1 cellular context compared by ENCODE assay signal in the genomic region with DNA sequence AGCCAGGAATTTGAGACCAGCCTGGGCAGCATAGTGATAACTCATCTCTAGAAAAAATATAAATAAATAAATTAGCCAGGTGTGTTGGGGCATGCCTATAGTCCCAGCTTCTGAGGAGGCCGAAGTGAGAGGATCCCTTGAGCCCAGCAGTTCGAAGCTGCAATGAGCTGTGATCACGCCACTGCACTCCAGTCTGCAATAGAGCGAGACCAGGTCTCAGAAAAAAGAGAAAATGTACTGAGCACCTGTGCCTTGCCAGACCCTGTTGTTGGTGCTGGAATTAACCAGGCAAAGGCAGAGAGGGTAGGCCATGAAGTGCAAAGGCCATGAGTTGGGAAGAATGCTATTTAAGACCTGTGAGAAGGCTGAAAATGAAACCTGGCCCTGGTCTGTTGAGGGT.
TF ChIP-seq lines count a peak whose summit lies in the region.

No MANE protein-coding gene starts in this region.

TF ChIP-seq in WTC11, 78 proteins besides CTCF, POLR2A, EP300 and RAD21 (continued from another document):
- TF ChIP-seq, protein P1, sequence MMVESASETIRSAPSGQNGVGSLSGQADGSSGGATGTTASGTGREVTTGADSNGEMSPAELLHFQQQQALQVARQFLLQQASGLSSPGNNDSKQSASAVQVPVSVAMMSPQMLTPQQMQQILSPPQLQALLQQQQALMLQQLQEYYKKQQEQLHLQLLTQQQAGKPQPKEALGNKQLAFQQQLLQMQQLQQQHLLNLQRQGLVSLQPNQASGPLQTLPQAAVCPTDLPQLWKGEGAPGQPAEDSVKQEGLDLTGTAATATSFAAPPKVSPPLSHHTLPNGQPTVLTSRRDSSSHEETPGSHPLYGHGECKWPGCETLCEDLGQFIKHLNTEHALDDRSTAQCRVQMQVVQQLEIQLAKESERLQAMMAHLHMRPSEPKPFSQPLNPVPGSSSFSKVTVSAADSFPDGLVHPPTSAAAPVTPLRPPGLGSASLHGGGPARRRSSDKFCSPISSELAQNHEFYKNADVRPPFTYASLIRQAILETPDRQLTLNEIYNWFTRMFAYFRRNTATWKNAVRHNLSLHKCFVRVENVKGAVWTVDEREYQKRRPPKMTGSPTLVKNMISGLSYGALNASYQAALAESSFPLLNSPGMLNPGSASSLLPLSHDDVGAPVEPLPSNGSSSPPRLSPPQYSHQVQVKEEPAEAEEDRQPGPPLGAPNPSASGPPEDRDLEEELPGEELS (CRISPR knock-in tag; IDR thresholded peaks at IDR 0.05), result no peak
- TF ChIP-seq FOXK1 (CRISPR knock-in tag; IDR thresholded peaks at IDR 0.05), result no peak
- TF ChIP-seq TP53 (CRISPR knock-in tag; IDR thresholded peaks at IDR 0.05), result no peak
- TF ChIP-seq, protein P2, sequence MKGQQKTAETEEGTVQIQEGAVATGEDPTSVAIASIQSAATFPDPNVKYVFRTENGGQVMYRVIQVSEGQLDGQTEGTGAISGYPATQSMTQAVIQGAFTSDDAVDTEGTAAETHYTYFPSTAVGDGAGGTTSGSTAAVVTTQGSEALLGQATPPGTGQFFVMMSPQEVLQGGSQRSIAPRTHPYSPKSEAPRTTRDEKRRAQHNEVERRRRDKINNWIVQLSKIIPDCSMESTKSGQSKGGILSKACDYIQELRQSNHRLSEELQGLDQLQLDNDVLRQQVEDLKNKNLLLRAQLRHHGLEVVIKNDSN (CRISPR knock-in tag; IDR thresholded peaks at IDR 0.05), result no peak
- no peak for TF ChIP-seq ZBTB21 (CRISPR knock-in tag; IDR thresholded peaks at IDR 0.05; ENCODE audit: borderline replicate concordance)
- TF ChIP-seq, protein P3, sequence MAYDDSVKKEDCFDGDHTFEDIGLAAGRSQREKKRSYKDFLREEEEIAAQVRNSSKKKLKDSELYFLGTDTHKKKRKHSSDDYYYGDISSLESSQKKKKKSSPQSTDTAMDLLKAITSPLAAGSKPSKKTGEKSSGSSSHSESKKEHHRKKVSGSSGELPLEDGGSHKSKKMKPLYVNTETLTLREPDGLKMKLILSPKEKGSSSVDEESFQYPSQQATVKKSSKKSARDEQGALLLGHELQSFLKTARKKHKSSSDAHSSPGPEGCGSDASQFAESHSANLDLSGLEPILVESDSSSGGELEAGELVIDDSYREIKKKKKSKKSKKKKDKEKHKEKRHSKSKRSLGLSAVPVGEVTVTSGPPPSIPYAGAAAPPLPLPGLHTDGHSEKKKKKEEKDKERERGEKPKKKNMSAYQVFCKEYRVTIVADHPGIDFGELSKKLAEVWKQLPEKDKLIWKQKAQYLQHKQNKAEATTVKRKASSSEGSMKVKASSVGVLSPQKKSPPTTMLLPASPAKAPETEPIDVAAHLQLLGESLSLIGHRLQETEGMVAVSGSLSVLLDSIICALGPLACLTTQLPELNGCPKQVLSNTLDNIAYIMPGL (CRISPR knock-in tag; IDR thresholded peaks at IDR 0.05), result no peak
- no peak for TF ChIP-seq JUN (CRISPR knock-in tag; IDR thresholded peaks at IDR 0.05)
- TF ChIP-seq, protein P4, sequence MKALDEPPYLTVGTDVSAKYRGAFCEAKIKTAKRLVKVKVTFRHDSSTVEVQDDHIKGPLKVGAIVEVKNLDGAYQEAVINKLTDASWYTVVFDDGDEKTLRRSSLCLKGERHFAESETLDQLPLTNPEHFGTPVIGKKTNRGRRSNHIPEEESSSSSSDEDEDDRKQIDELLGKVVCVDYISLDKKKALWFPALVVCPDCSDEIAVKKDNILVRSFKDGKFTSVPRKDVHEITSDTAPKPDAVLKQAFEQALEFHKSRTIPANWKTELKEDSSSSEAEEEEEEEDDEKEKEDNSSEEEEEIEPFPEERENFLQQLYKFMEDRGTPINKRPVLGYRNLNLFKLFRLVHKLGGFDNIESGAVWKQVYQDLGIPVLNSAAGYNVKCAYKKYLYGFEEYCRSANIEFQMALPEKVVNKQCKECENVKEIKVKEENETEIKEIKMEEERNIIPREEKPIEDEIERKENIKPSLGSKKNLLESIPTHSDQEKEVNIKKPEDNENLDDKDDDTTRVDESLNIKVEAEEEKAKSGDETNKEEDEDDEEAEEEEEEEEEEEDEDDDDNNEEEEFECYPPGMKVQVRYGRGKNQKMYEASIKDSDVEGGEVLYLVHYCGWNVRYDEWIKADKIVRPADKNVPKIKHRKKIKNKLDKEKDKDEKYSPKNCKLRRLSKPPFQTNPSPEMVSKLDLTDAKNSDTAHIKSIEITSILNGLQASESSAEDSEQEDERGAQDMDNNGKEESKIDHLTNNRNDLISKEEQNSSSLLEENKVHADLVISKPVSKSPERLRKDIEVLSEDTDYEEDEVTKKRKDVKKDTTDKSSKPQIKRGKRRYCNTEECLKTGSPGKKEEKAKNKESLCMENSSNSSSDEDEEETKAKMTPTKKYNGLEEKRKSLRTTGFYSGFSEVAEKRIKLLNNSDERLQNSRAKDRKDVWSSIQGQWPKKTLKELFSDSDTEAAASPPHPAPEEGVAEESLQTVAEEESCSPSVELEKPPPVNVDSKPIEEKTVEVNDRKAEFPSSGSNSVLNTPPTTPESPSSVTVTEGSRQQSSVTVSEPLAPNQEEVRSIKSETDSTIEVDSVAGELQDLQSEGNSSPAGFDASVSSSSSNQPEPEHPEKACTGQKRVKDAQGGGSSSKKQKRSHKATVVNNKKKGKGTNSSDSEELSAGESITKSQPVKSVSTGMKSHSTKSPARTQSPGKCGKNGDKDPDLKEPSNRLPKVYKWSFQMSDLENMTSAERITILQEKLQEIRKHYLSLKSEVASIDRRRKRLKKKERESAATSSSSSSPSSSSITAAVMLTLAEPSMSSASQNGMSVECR (CRISPR knock-in tag; IDR thresholded peaks at IDR 0.05; ENCODE audit: borderline replicate concordance), result no peak
- TF ChIP-seq ESRRA (CRISPR knock-in tag; IDR thresholded peaks at IDR 0.05; ENCODE audit: borderline replicate concordance), result no peak
- TF ChIP-seq ZNF219 (CRISPR knock-in tag; IDR thresholded peaks at IDR 0.05; ENCODE audit: borderline replicate concordance), result no peak
- TF ChIP-seq EMX1 (CRISPR knock-in tag; IDR thresholded peaks at IDR 0.05), result no peak
- no peak for TF ChIP-seq ATF1 (CRISPR knock-in tag; IDR thresholded peaks at IDR 0.05)
- no peak for TF ChIP-seq FOXP1 (CRISPR knock-in tag; IDR thresholded peaks at IDR 0.05; ENCODE audit: borderline replicate concordance)
